Comparison of ENCODE assay signal across 1 cellular context in the genomic region with DNA sequence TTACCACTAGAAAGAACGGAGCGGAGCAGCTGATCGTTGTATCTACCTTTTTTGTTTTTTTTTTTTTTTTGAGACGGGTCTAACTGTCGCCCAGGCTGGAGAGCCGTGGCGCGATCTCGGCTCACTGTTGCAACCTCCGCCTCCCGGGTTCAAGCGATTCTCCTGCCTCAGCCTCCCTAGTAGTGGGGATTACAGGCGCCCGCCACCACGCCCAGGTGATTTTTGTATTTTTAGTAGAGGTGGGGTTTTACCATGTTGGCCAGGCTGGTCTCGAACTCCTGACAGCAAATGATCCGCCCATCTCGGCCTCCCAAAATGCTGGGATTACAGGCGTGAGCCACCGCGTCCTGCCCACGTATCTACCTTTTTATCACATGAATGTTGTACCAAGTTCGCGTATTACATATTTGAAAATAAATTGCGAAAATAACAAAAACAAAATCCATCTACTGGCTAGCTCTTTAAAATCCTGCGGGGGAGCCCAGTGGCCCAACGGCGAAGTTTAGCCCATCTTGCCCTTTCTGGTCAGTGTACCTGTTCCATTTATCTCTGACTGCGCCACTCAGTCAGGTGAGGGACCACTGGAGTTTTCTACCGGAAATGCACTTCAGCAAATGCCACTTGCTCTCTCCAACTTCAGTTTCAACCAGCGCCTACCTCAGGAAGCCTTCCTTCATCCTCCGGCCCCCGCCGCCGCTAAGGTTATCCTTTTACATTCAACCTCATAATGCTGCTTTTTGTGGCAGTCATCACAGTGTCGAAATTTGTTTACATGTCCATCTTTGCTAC.
TF ChIP-seq lines count a peak whose summit lies in the region.

No MANE protein-coding gene starts in this region.

TF ChIP-seq in HepG2, 621 proteins besides CTCF, POLR2A, EP300 and RAD21 (continued from another document):
- no peak for TF ChIP-seq ARID5B (CRISPR knock-in tag; IDR thresholded peaks at IDR 0.05)
- no peak for TF ChIP-seq USF2 (IDR thresholded peaks at IDR 0.05; ENCODE audit: low read depth, low read length)
- 0 out of 2 replicates have a peak, but pooled peaks have one; percentile 3 for TF ChIP-seq USF2 (CRISPR knock-in tag; IDR thresholded peaks at IDR 0.05; ENCODE audit: borderline replicate concordance)
- TF ChIP-seq, protein P1, sequence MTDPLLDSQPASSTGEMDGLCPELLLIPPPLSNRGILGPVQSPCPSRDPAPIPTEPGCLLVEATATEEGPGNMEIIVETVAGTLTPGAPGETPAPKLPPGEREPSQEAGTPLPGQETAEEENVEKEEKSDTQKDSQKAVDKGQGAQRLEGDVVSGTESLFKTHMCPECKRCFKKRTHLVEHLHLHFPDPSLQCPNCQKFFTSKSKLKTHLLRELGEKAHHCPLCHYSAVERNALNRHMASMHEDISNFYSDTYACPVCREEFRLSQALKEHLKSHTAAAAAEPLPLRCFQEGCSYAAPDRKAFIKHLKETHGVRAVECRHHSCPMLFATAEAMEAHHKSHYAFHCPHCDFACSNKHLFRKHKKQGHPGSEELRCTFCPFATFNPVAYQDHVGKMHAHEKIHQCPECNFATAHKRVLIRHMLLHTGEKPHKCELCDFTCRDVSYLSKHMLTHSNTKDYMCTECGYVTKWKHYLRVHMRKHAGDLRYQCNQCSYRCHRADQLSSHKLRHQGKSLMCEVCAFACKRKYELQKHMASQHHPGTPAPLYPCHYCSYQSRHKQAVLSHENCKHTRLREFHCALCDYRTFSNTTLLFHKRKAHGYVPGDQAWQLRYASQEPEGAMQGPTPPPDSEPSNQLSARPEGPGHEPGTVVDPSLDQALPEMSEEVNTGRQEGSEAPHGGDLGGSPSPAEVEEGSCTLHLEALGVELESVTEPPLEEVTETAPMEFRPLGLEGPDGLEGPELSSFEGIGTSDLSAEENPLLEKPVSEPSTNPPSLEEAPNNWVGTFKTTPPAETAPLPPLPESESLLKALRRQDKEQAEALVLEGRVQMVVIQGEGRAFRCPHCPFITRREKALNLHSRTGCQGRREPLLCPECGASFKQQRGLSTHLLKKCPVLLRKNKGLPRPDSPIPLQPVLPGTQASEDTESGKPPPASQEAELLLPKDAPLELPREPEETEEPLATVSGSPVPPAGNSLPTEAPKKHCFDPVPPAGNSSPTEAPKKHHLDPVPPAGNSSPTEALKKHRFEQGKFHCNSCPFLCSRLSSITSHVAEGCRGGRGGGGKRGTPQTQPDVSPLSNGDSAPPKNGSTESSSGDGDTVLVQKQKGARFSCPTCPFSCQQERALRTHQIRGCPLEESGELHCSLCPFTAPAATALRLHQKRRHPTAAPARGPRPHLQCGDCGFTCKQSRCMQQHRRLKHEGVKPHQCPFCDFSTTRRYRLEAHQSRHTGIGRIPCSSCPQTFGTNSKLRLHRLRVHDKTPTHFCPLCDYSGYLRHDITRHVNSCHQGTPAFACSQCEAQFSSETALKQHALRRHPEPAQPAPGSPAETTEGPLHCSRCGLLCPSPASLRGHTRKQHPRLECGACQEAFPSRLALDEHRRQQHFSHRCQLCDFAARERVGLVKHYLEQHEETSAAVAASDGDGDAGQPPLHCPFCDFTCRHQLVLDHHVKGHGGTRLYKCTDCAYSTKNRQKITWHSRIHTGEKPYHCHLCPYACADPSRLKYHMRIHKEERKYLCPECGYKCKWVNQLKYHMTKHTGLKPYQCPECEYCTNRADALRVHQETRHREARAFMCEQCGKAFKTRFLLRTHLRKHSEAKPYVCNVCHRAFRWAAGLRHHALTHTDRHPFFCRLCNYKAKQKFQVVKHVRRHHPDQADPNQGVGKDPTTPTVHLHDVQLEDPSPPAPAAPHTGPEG (CRISPR knock-in tag; IDR thresholded peaks at IDR 0.05), result no peak
- TF ChIP-seq ZNF510 (CRISPR knock-in tag; IDR thresholded peaks at IDR 0.05; ENCODE audit: low read depth), result no peak
- TF ChIP-seq, protein P2, sequence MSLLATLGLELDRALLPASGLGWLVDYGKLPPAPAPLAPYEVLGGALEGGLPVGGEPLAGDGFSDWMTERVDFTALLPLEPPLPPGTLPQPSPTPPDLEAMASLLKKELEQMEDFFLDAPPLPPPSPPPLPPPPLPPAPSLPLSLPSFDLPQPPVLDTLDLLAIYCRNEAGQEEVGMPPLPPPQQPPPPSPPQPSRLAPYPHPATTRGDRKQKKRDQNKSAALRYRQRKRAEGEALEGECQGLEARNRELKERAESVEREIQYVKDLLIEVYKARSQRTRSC (CRISPR knock-in tag; IDR thresholded peaks at IDR 0.05; ENCODE audit: low read depth), result no peak
- no peak for TF ChIP-seq MLLT10 (CRISPR knock-in tag; IDR thresholded peaks at IDR 0.05)
- TF ChIP-seq FOXO1 (CRISPR knock-in tag; IDR thresholded peaks at IDR 0.05), result no peak
- no peak for TF ChIP-seq KLF12 (CRISPR knock-in tag; IDR thresholded peaks at IDR 0.05; ENCODE audit: borderline replicate concordance)
- TF ChIP-seq HNRNPL (IDR thresholded peaks at IDR 0.05; ENCODE audit: low read depth, low read length), result no peak
- TF ChIP-seq ZSCAN9 (CRISPR knock-in tag; IDR thresholded peaks at IDR 0.05; ENCODE audit: borderline replicate concordance), result no peak
- TF ChIP-seq ATRX (CRISPR knock-in tag; IDR thresholded peaks at IDR 0.05; ENCODE audit: borderline replicate concordance), result no peak
- no peak for TF ChIP-seq GABPB1 (CRISPR knock-in tag; IDR thresholded peaks at IDR 0.05)
- TF ChIP-seq SIX4 (CRISPR knock-in tag; IDR thresholded peaks at IDR 0.05), result no peak
- TF ChIP-seq ZFP90 (CRISPR knock-in tag; IDR thresholded peaks at IDR 0.05; ENCODE audit: borderline replicate concordance), result 0 out of 2 replicates have a peak, but pooled peaks have one; percentile 33
- TF ChIP-seq ZNF709 (CRISPR knock-in tag; IDR thresholded peaks at IDR 0.05), result no peak
- 0 out of 2 replicates have a peak, but pooled peaks have one; percentile 35 for TF ChIP-seq KAT7 (CRISPR knock-in tag; IDR thresholded peaks at IDR 0.05; ENCODE audit: borderline replicate concordance)
- peak; percentile 3; the same call in 1 of the 2 replicates for TF ChIP-seq ZBTB3 (CRISPR knock-in tag; IDR thresholded peaks at IDR 0.05; ENCODE audit: borderline replicate concordance, low read depth)
- no peak for TF ChIP-seq ZNF629 (CRISPR knock-in tag; conservative IDR thresholded peaks at IDR 0.05)
- TF ChIP-seq EZH2 (conservative IDR thresholded peaks at IDR 0.05; ENCODE audit: low read depth, low read length), result no peak
- TF ChIP-seq SMAD1 (CRISPR knock-in tag; IDR thresholded peaks at IDR 0.05; ENCODE audit: borderline replicate concordance, low read depth), result no peak
- no peak for TF ChIP-seq SETDB1 (CRISPR knock-in tag; IDR thresholded peaks at IDR 0.05; ENCODE audit: borderline replicate concordance)
- TF ChIP-seq SRF (IDR thresholded peaks at IDR 0.05; ENCODE audit: low read depth, low read length), result no peak
- TF ChIP-seq ZNF382 (CRISPR knock-in tag; IDR thresholded peaks at IDR 0.05; ENCODE audit: borderline replicate concordance), result no peak
- no peak for TF ChIP-seq ZKSCAN5 (CRISPR knock-in tag; IDR thresholded peaks at IDR 0.05)
- peak; percentile 10; the same call in 1 of the 2 replicates for TF ChIP-seq ZBTB38 (CRISPR knock-in tag; IDR thresholded peaks at IDR 0.05)
- TF ChIP-seq ZNF230 (CRISPR knock-in tag; IDR thresholded peaks at IDR 0.05), result no peak
- no peak for TF ChIP-seq TEAD3 (CRISPR knock-in tag; optimal IDR thresholded peaks at IDR 0.05; ENCODE audit: borderline replicate concordance)
- no peak for TF ChIP-seq CHCHD3 (CRISPR knock-in tag; IDR thresholded peaks at IDR 0.05)
- no peak for TF ChIP-seq RXRB (CRISPR knock-in tag; IDR thresholded peaks at IDR 0.05; ENCODE audit: borderline replicate concordance)
- no peak for TF ChIP-seq ZKSCAN1 (IDR thresholded peaks at IDR 0.05; ENCODE audit: low read length)
- TF ChIP-seq ZNF773 (CRISPR knock-in tag; IDR thresholded peaks at IDR 0.05; ENCODE audit: borderline replicate concordance), result no peak
